Comparison of ENCODE assay signal across 26 cellular contexts in genomic region chrX:14010566-14010965, GRCh38.
"Had no signal": no experiment of that assay in that cellular context is flagged by ENCODE, and none has a peak within 500 bp of the region (broad histone marks: within the 10 kb centered on the region; RNA-seq: fewer than 3 reads in every experiment).

No MANE protein-coding gene starts in this region.

- H3K27ac ChIP-seq: gastrocnemius medialis, hepatocyte, parathyroid adenoma, psoas muscle, sigmoid colon, stomach, tibial artery, upper lobe of right lung had no signal

- H2AFZ ChIP-seq: hepatocyte, parathyroid adenoma had no signal

- H3K27me3 ChIP-seq: gastrocnemius medialis, hepatocyte, sigmoid colon, stomach, tibial artery, upper lobe of right lung had no signal

- DNase-seq: activated B cell treated with CpG ODN at 0.5 μM for 24 hours; activated CD4-positive, alpha-beta T cell treated with anti-CD3 and anti-CD28 coated beads, Interleukin-2, amount 50 U/mL, for 1 hour; activated CD8-positive, alpha-beta T cell treated with anti-CD3 and anti-CD28 coated beads for 36 hours; activated naive CD8-positive, alpha-beta T cell treated with anti-CD3 and anti-CD28 coated beads, Interleukin-2, amount 50 U/mL, for 24 hours; activated T-cell treated with anti-CD3 and anti-CD28 coated beads, Interleukin-2, amount 50 U/mL, for 4 hours; amygdala; effector CD8-positive, alpha-beta T cell; erythroblast; gastrocnemius medialis; kidney; left colon; mesenchymal stem cell; naive thymus-derived CD8-positive, alpha-beta T cell; nucleus accumbens; psoas muscle; sigmoid colon; stimulated activated CD4-positive, alpha-beta T cell treated with anti-CD3 and anti-CD28 coated beads, Interleukin-1b, Interleukin-23, amount 100 ng/mL, for 48 hours; stimulated activated naive B cell treated with anti-CD40 and anti-IgM and Interleukin-4, amounts not matched to agents 10 μg/mL and 1 μg/mL and 100 μg/mL, for 72 hours; stomach; T-cell; tibial artery; upper lobe of right lung had no signal

- H3K9me3 ChIP-seq: gastrocnemius medialis, psoas muscle, sigmoid colon, tibial artery, upper lobe of right lung had no signal

- H3K79me2 ChIP-seq: hepatocyte, parathyroid adenoma had no signal

- H3K4me1 ChIP-seq: gastrocnemius medialis, parathyroid adenoma, psoas muscle, sigmoid colon, stomach, tibial artery, upper lobe of right lung had no signal

- H3K4me2 ChIP-seq: hepatocyte, smooth muscle cell had no signal

- ATAC-seq: activated CD8-positive, alpha-beta T cell treated with anti-CD3 and anti-CD28 coated beads for 36 hours; activated naive CD8-positive, alpha-beta T cell treated with anti-CD3 and anti-CD28 coated beads, Interleukin-2, amount 50 U/mL, for 24 hours; activated T-cell treated with anti-CD3 and anti-CD28 coated beads, Interleukin-2, amount 50 U/mL, for 4 hours; activated T-helper 17 cell treated with anti-CD3 and anti-CD28 coated beads, Interleukin-2, amount 50 U/mL, for 72 hours; gastrocnemius medialis; left colon; naive thymus-derived CD8-positive, alpha-beta T cell; psoas muscle; stimulated activated naive B cell treated with anti-CD40 and anti-IgM and Interleukin-4, amounts not matched to agents 10 μg/mL and 1 μg/mL and 100 μg/mL, for 72 hours; T-cell; upper lobe of right lung had no signal

- H3K9ac ChIP-seq: parathyroid adenoma had no signal

- H3K4me3 ChIP-seq: gastrocnemius medialis, hepatocyte, psoas muscle, sigmoid colon, smooth muscle cell, stomach, tibial artery, upper lobe of right lung had no signal
